ENCODE assay signal across 1 cellular context in the genomic region with DNA sequence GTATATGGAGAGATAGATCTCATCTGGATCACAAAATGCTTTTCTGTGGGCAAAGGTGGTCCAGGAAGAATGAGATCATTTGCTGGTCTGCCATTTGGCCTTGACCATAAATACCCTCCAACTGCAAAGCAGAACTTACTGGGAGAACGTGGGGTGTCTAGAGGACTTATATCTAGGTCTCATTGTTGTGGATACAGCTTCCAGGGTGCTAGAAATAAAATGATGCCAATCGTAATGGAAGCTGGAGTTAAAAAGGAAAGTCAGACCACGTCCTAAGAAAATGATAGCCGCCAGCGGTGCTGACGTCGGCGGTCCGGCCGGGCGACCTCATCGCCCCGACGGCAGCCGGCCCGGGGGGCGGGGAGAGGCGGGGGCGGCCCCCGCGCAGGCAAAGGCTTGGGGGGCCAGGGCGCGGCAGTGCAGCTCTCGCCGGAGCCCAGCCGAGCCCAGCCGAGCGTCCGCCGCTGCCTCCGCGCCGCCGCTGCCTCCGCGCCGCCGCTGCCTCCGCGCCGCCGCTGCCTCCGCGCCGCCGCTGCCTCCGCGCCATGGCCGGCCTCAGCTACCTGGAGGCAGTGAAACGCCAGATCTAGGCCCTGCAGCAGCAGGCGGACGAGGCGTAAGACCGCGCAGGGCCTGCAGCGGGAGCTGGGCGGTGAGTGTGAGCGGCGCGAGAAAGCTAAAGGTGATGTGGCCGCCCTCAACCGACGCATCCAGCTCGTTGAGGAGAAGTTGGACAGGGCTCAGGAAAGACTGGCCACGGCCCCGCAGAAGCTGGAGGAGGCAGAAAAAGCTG.
A peak's percentile ranks its signal among the peaks of the same experiment; 100 is the strongest.
TF ChIP-seq lines count a peak whose summit lies in the region.

No MANE protein-coding gene starts in this region.

TF ChIP-seq in HepG2, 621 proteins besides CTCF, POLR2A, EP300 and RAD21 (continued from another document and continues in another):
- TF ChIP-seq NR0B2 (CRISPR knock-in tag; IDR thresholded peaks at IDR 0.05) (no peak), ZNF180 (CRISPR knock-in tag; IDR thresholded peaks at IDR 0.05; ENCODE audit: borderline replicate concordance, low read depth) (no peak), RFX3 (CRISPR knock-in tag; IDR thresholded peaks at IDR 0.05) (no peak), CREB1 (IDR thresholded peaks at IDR 0.05) (no peak), CREB1 (CRISPR knock-in tag; IDR thresholded peaks at IDR 0.05) (no peak), KLF6 (CRISPR knock-in tag; IDR thresholded peaks at IDR 0.05) (no peak), ZFX (CRISPR knock-in tag; IDR thresholded peaks at IDR 0.05; ENCODE audit: low read depth) (peak; percentile 95), BHLHE40 (IDR thresholded peaks at IDR 0.05; ENCODE audit: low read length) (no peak), CERS6 (CRISPR knock-in tag; IDR thresholded peaks at IDR 0.05) (no peak), IRF2 (CRISPR knock-in tag; IDR thresholded peaks at IDR 0.05) (peak; percentile 14; the same call in 1 of the 2 replicates), ZNF766 (CRISPR knock-in tag; IDR thresholded peaks at IDR 0.05; ENCODE audit: borderline replicate concordance) (no peak), ZNF850 (CRISPR knock-in tag; conservative IDR thresholded peaks at IDR 0.05) (no peak), ZNF34 (CRISPR knock-in tag; IDR thresholded peaks at IDR 0.05; ENCODE audit: borderline replicate concordance) (0 out of 2 replicates have a peak, but pooled peaks have one; percentile 70), NR2F1 (CRISPR knock-in tag; IDR thresholded peaks at IDR 0.05) (no peak), ISX (CRISPR knock-in tag; conservative IDR thresholded peaks at IDR 0.05) (no peak), ARHGAP35 (CRISPR knock-in tag; IDR thresholded peaks at IDR 0.05; ENCODE audit: borderline replicate concordance) (no peak), ZNF883 (CRISPR knock-in tag; IDR thresholded peaks at IDR 0.05; ENCODE audit: not compliant biosample characterization) (no peak), IKZF4 (CRISPR knock-in tag; IDR thresholded peaks at IDR 0.05; ENCODE audit: borderline replicate concordance, low read depth, not compliant biosample characterization) (no peak), ZNF431 (CRISPR knock-in tag; IDR thresholded peaks at IDR 0.05; ENCODE audit: borderline replicate concordance, low read depth) (no peak), ZNF335 (CRISPR knock-in tag; IDR thresholded peaks at IDR 0.05) (no peak), ATAD3A (CRISPR knock-in tag; IDR thresholded peaks at IDR 0.05) (no peak), ZNF598 (CRISPR knock-in tag; IDR thresholded peaks at IDR 0.05; ENCODE audit: borderline replicate concordance) (no peak), KDM3A (CRISPR knock-in tag; IDR thresholded peaks at IDR 0.05; ENCODE audit: low read depth) (no peak), SMARCE1 (IDR thresholded peaks at IDR 0.05; ENCODE audit: borderline replicate concordance) (no peak), ARNTL (CRISPR knock-in tag; IDR thresholded peaks at IDR 0.05) (no peak), HES4 (CRISPR knock-in tag; IDR thresholded peaks at IDR 0.05; ENCODE audit: borderline replicate concordance) (no peak), HMG20B (CRISPR knock-in tag; conservative IDR thresholded peaks at IDR 0.05) (no peak), MXD1 (CRISPR knock-in tag; IDR thresholded peaks at IDR 0.05) (no peak; the same call in 1 of the 2 replicates), ZNF776 (CRISPR knock-in tag; IDR thresholded peaks at IDR 0.05) (no peak), ZNF547 (CRISPR knock-in tag; IDR thresholded peaks at IDR 0.05) (no peak), NFATC3 (CRISPR knock-in tag; IDR thresholded peaks at IDR 0.05) (no peak), ZFP90 (CRISPR knock-in tag; IDR thresholded peaks at IDR 0.05; ENCODE audit: borderline replicate concordance) (no peak), PRDM10 (CRISPR knock-in tag; IDR thresholded peaks at IDR 0.05; ENCODE audit: low read depth) (no peak), ZNF576 (CRISPR knock-in tag; IDR thresholded peaks at IDR 0.05) (no peak), FLYWCH1 (CRISPR knock-in tag; IDR thresholded peaks at IDR 0.05) (no peak), MYNN (CRISPR knock-in tag; IDR thresholded peaks at IDR 0.05; ENCODE audit: low read depth) (no peak), JUNB (CRISPR knock-in tag; IDR thresholded peaks at IDR 0.05; ENCODE audit: borderline replicate concordance) (no peak)
- TF ChIP-seq, protein P1, sequence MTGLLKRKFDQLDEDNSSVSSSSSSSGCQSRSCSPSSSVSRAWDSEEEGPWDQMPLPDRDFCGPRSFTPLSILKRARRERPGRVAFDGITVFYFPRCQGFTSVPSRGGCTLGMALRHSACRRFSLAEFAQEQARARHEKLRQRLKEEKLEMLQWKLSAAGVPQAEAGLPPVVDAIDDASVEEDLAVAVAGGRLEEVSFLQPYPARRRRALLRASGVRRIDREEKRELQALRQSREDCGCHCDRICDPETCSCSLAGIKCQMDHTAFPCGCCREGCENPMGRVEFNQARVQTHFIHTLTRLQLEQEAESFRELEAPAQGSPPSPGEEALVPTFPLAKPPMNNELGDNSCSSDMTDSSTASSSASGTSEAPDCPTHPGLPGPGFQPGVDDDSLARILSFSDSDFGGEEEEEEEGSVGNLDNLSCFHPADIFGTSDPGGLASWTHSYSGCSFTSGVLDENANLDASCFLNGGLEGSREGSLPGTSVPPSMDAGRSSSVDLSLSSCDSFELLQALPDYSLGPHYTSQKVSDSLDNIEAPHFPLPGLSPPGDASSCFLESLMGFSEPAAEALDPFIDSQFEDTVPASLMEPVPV (CRISPR knock-in tag; IDR thresholded peaks at IDR 0.05) = no peak
- TF ChIP-seq, protein P2, sequence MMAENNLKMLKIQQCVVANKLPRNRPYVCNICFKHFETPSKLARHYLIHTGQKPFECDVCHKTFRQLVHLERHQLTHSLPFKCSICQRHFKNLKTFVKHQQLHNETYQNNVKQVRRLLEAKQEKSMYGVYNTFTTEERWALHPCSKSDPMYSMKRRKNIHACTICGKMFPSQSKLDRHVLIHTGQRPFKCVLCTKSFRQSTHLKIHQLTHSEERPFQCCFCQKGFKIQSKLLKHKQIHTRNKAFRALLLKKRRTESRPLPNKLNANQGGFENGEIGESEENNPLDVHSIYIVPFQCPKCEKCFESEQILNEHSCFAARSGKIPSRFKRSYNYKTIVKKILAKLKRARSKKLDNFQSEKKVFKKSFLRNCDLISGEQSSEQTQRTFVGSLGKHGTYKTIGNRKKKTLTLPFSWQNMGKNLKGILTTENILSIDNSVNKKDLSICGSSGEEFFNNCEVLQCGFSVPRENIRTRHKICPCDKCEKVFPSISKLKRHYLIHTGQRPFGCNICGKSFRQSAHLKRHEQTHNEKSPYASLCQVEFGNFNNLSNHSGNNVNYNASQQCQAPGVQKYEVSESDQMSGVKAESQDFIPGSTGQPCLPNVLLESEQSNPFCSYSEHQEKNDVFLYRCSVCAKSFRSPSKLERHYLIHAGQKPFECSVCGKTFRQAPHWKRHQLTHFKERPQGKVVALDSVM (CRISPR knock-in tag; IDR thresholded peaks at IDR 0.05) = peak; percentile 94
- TF ChIP-seq, protein P3, sequence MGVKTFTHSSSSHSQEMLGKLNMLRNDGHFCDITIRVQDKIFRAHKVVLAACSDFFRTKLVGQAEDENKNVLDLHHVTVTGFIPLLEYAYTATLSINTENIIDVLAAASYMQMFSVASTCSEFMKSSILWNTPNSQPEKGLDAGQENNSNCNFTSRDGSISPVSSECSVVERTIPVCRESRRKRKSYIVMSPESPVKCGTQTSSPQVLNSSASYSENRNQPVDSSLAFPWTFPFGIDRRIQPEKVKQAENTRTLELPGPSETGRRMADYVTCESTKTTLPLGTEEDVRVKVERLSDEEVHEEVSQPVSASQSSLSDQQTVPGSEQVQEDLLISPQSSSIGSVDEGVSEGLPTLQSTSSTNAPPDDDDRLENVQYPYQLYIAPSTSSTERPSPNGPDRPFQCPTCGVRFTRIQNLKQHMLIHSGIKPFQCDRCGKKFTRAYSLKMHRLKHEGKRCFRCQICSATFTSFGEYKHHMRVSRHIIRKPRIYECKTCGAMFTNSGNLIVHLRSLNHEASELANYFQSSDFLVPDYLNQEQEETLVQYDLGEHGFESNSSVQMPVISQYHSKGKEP (CRISPR knock-in tag; IDR thresholded peaks at IDR 0.05) = no peak
- TF ChIP-seq, protein P4, sequence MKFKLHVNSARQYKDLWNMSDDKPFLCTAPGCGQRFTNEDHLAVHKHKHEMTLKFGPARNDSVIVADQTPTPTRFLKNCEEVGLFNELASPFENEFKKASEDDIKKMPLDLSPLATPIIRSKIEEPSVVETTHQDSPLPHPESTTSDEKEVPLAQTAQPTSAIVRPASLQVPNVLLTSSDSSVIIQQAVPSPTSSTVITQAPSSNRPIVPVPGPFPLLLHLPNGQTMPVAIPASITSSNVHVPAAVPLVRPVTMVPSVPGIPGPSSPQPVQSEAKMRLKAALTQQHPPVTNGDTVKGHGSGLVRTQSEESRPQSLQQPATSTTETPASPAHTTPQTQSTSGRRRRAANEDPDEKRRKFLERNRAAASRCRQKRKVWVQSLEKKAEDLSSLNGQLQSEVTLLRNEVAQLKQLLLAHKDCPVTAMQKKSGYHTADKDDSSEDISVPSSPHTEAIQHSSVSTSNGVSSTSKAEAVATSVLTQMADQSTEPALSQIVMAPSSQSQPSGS (CRISPR knock-in tag; IDR thresholded peaks at IDR 0.05) = no peak
- TF ChIP-seq, protein P5, sequence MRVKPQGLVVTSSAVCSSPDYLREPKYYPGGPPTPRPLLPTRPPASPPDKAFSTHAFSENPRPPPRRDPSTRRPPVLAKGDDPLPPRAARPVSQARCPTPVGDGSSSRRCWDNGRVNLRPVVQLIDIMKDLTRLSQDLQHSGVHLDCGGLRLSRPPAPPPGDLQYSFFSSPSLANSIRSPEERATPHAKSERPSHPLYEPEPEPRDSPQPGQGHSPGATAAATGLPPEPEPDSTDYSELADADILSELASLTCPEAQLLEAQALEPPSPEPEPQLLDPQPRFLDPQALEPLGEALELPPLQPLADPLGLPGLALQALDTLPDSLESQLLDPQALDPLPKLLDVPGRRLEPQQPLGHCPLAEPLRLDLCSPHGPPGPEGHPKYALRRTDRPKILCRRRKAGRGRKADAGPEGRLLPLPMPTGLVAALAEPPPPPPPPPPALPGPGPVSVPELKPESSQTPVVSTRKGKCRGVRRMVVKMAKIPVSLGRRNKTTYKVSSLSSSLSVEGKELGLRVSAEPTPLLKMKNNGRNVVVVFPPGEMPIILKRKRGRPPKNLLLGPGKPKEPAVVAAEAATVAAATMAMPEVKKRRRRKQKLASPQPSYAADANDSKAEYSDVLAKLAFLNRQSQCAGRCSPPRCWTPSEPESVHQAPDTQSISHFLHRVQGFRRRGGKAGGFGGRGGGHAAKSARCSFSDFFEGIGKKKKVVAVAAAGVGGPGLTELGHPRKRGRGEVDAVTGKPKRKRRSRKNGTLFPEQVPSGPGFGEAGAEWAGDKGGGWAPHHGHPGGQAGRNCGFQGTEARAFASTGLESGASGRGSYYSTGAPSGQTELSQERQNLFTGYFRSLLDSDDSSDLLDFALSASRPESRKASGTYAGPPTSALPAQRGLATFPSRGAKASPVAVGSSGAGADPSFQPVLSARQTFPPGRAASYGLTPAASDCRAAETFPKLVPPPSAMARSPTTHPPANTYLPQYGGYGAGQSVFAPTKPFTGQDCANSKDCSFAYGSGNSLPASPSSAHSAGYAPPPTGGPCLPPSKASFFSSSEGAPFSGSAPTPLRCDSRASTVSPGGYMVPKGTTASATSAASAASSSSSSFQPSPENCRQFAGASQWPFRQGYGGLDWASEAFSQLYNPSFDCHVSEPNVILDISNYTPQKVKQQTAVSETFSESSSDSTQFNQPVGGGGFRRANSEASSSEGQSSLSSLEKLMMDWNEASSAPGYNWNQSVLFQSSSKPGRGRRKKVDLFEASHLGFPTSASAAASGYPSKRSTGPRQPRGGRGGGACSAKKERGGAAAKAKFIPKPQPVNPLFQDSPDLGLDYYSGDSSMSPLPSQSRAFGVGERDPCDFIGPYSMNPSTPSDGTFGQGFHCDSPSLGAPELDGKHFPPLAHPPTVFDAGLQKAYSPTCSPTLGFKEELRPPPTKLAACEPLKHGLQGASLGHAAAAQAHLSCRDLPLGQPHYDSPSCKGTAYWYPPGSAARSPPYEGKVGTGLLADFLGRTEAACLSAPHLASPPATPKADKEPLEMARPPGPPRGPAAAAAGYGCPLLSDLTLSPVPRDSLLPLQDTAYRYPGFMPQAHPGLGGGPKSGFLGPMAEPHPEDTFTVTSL (CRISPR knock-in tag; IDR thresholded peaks at IDR 0.05; ENCODE audit: borderline replicate concordance) = no peak
